Comparison of ENCODE assay signal across 35 cellular contexts in the genomic region with DNA sequence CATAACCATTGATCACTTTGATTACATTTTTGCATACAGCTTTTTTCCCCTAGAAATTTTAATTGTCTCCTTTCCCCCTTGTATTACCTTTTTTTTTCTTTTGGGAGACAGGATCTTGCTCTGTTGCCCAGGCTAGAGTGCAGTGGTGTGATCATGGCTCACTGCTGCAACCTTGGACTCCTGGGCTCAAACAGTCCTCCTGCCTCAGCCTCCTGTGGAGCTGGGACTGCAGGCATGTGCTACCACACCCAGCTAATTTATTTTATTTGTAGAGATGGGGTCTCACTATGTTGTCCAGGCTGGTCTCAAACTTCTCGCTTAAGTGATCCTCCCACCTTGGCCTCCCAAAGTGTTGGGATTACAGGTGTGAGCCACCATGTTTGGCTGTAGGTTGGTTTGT.
"Had no signal": no experiment of that assay in that cellular context is flagged by ENCODE, and none has a peak within 500 bp of the region (broad histone marks: within the 10 kb centered on the region; RNA-seq: fewer than 3 reads in every experiment).

No MANE protein-coding gene starts in this region.

- H3K36me3 ChIP-seq: breast epithelium, cardiac muscle cell, colonic mucosa, gastrocnemius medialis, heart left ventricle had no signal

- H3K27me3 Mint-ChIP-seq: activated CD4-positive, alpha-beta memory T cell treated with anti-CD3 and anti-CD28 coated beads for 36 hours; activated CD4-positive, alpha-beta T cell treated with anti-CD3 and anti-CD28 coated beads for 36 hours; activated CD4-positive, alpha-beta T cell treated with anti-CD3 and anti-CD28 coated beads, Interleukin-2, amount 10 ng/mL, durations not matched to agents 24 days and 14 days; activated CD8-positive, alpha-beta memory T cell treated with anti-CD3 and anti-CD28 coated beads, Interleukin-2, amount 10 ng/mL, durations not matched to agents 7 days and 5 days; activated naive CD4-positive, alpha-beta T cell treated with anti-CD3 and anti-CD28 coated beads, Interleukin-2, amount 10 ng/mL, durations not matched to agents 7 days and 5 days; activated naive CD8-positive, alpha-beta T cell treated with anti-CD3 and anti-CD28 coated beads, Interleukin-2, amount 10 ng/mL, durations not matched to agents 7 days and 5 days; brain; effector memory CD8-positive, alpha-beta T cell had no signal

- ATAC-seq: activated CD4-positive, alpha-beta T cell treated with anti-CD3 and anti-CD28 coated beads for 36 hours; activated CD8-positive, alpha-beta memory T cell treated with anti-CD3 and anti-CD28 coated beads, Interleukin-2, amount 10 ng/mL, durations not matched to agents 7 days and 5 days; activated CD8-positive, alpha-beta T cell treated with anti-CD3 and anti-CD28 coated beads, Interleukin-2, amount 10 ng/mL, durations not matched to agents 7 days and 5 days; activated naive CD4-positive, alpha-beta T cell treated with anti-CD3 and anti-CD28 coated beads, Interleukin-2, amount 50 U/mL, for 72 hours; effector memory CD8-positive, alpha-beta T cell; foreskin keratinocyte; gastrocnemius medialis; heart left ventricle had no signal

- H3K4me1 ChIP-seq: breast epithelium, colonic mucosa had no signal

- H3K27ac Mint-ChIP-seq: activated CD4-positive, alpha-beta memory T cell treated with anti-CD3 and anti-CD28 coated beads for 36 hours; activated CD4-positive, alpha-beta T cell treated with anti-CD3 and anti-CD28 coated beads, Interleukin-2, amount 10 ng/mL, durations not matched to agents 24 days and 14 days; activated CD8-positive, alpha-beta memory T cell treated with anti-CD3 and anti-CD28 coated beads, Interleukin-2, amount 10 ng/mL, durations not matched to agents 7 days and 5 days; activated CD8-positive, alpha-beta T cell treated with anti-CD3 and anti-CD28 coated beads, Interleukin-2, amount 10 ng/mL, durations not matched to agents 7 days and 5 days; activated naive CD8-positive, alpha-beta T cell treated with anti-CD3 and anti-CD28 coated beads, Interleukin-2, amount 10 ng/mL, durations not matched to agents 7 days and 5 days; activated T-helper 1 cell treated with anti-CD3 and anti-CD28 coated beads, Interleukin-12 subunit alpha, Interleukin-12 subunit beta, Interleukin-2, Interleukin-4 antibody, amounts not matched to agents 30 ng/mL and 10 ng/mL and 1 ng/mL, durations not matched to agents 14 hours and 24 hours and 36 hours; activated T-helper 2 cell treated with anti-CD3 and anti-CD28 coated beads, Interferon-gamma antibody, Interleukin-2, Interleukin-4, amounts not matched to agents 10 μg/mL and 5 μg/mL and 100 μg/mL, durations not matched to agents 14 hours and 24 hours and 36 hours; T-helper 1 cell treated with Interleukin-12 subunit alpha and Interleukin-12 subunit beta and Interleukin-4 antibody, amounts not matched to agents 30 μg/mL and 1 μg/mL, for 36 hours; T-helper 2 cell treated with Interferon-gamma antibody and Interleukin-4, amounts not matched to agents 5 μg/mL and 100 μg/mL, for 36 hours had no signal

- H3K9me3 ChIP-seq: ascending aorta, breast epithelium, colonic mucosa, esophagus muscularis mucosa, gastrocnemius medialis, heart left ventricle had no signal

- H3K27me3 ChIP-seq: ascending aorta, breast epithelium, cardiac muscle cell, colonic mucosa, esophagus muscularis mucosa, foreskin keratinocyte, gastrocnemius medialis, heart left ventricle had no signal

- DNase-seq: activated CD4-positive, alpha-beta memory T cell treated with anti-CD3 and anti-CD28 coated beads for 36 hours; activated CD4-positive, alpha-beta T cell treated with anti-CD3 and anti-CD28 coated beads for 36 hours; activated CD4-positive, alpha-beta T cell treated with anti-CD3 and anti-CD28 coated beads, Interleukin-2, amount 10 ng/mL, durations not matched to agents 24 days and 14 days; activated CD4-positive, CD25-positive, alpha-beta regulatory T cell; activated CD4-positive, CD25-positive, alpha-beta regulatory T cell treated with anti-CD3 and anti-CD28 coated beads, Interleukin-2, amount 50 U/mL, for 72 hours; activated CD8-positive, alpha-beta memory T cell treated with anti-CD3 and anti-CD28 coated beads, Interleukin-2, amount 10 ng/mL, durations not matched to agents 7 days and 5 days; activated CD8-positive, alpha-beta memory T cell treated with anti-CD3 and anti-CD28 coated beads, Interleukin-2, amount 50 U/mL, for 4 hours; activated CD8-positive, alpha-beta T cell treated with anti-CD3 and anti-CD28 coated beads, Interleukin-2, amount 10 ng/mL, durations not matched to agents 7 days and 5 days; activated gamma-delta T cell; activated naive CD4-positive, alpha-beta T cell; activated naive CD4-positive, alpha-beta T cell treated with anti-CD3 and anti-CD28 coated beads, Interleukin-2, amount 10 ng/mL, durations not matched to agents 7 days and 5 days; activated naive CD8-positive, alpha-beta T cell treated with anti-CD3 and anti-CD28 coated beads, Interleukin-2, amount 10 ng/mL, durations not matched to agents 7 days and 5 days; activated T-cell treated with anti-CD3 and anti-CD28 coated beads, Interleukin-2, amount 50 U/mL, for 1 hour; activated T-cell treated with anti-CD3 and anti-CD28 coated beads, Interleukin-2, amount 50 U/mL, for 48 hours; central memory CD4-positive, alpha-beta T cell; cerebellar nuclear complex; colonic mucosa; effector memory CD8-positive, alpha-beta T cell; erythroblast; foreskin keratinocyte; gastrocnemius medialis; glutamatergic neuron; heart left ventricle; T1000; WERI-Rb-1 had no signal

- H3K4me3 Mint-ChIP-seq: activated CD4-positive, alpha-beta memory T cell treated with anti-CD3 and anti-CD28 coated beads for 36 hours; activated CD4-positive, alpha-beta T cell treated with anti-CD3 and anti-CD28 coated beads for 36 hours; activated CD4-positive, alpha-beta T cell treated with anti-CD3 and anti-CD28 coated beads, Interleukin-2, amount 10 ng/mL, durations not matched to agents 24 days and 14 days; activated CD8-positive, alpha-beta memory T cell treated with anti-CD3 and anti-CD28 coated beads, Interleukin-2, amount 10 ng/mL, durations not matched to agents 7 days and 5 days; activated CD8-positive, alpha-beta T cell treated with anti-CD3 and anti-CD28 coated beads, Interleukin-2, amount 10 ng/mL, durations not matched to agents 7 days and 5 days; activated naive CD4-positive, alpha-beta T cell treated with anti-CD3 and anti-CD28 coated beads, Interleukin-2, amount 10 ng/mL, durations not matched to agents 7 days and 5 days; activated naive CD8-positive, alpha-beta T cell treated with anti-CD3 and anti-CD28 coated beads, Interleukin-2, amount 10 ng/mL, durations not matched to agents 7 days and 5 days; activated T-helper 1 cell treated with anti-CD3 and anti-CD28 coated beads, Interleukin-12 subunit alpha, Interleukin-12 subunit beta, Interleukin-2, Interleukin-4 antibody, amounts not matched to agents 30 ng/mL and 10 ng/mL and 1 ng/mL, durations not matched to agents 14 hours and 24 hours and 36 hours; brain; T-helper 1 cell treated with Interleukin-12 subunit alpha and Interleukin-12 subunit beta and Interleukin-4 antibody, amounts not matched to agents 30 μg/mL and 1 μg/mL, for 36 hours; T-helper 2 cell treated with Interferon-gamma antibody and Interleukin-4, amounts not matched to agents 5 μg/mL and 100 μg/mL, for 36 hours had no signal

- H3K9me3 Mint-ChIP-seq: activated CD4-positive, alpha-beta memory T cell treated with anti-CD3 and anti-CD28 coated beads for 36 hours; activated CD4-positive, alpha-beta T cell treated with anti-CD3 and anti-CD28 coated beads, Interleukin-2, amount 10 ng/mL, durations not matched to agents 24 days and 14 days; activated naive CD4-positive, alpha-beta T cell treated with anti-CD3 and anti-CD28 coated beads, Interleukin-2, amount 10 ng/mL, durations not matched to agents 7 days and 5 days; activated naive CD4-positive, alpha-beta T cell treated with anti-CD3 and anti-CD28 coated beads, Interleukin-2, amount 50 U/mL, for 72 hours; activated naive CD8-positive, alpha-beta T cell treated with anti-CD3 and anti-CD28 coated beads, Interleukin-2, amount 10 ng/mL, durations not matched to agents 7 days and 5 days; activated T-helper 1 cell treated with anti-CD3 and anti-CD28 coated beads, Interleukin-12 subunit alpha, Interleukin-12 subunit beta, Interleukin-2, Interleukin-4 antibody, amounts not matched to agents 30 ng/mL and 10 ng/mL and 1 ng/mL, durations not matched to agents 14 hours and 24 hours and 36 hours; activated T-helper 2 cell treated with anti-CD3 and anti-CD28 coated beads, Interferon-gamma antibody, Interleukin-2, Interleukin-4, amounts not matched to agents 10 μg/mL and 5 μg/mL and 100 μg/mL, durations not matched to agents 14 hours and 24 hours and 36 hours; effector memory CD8-positive, alpha-beta T cell; T-helper 1 cell treated with Interleukin-12 subunit alpha and Interleukin-12 subunit beta and Interleukin-4 antibody, amounts not matched to agents 30 μg/mL and 1 μg/mL, for 36 hours; T-helper 2 cell treated with Interferon-gamma antibody and Interleukin-4, amounts not matched to agents 5 μg/mL and 100 μg/mL, for 36 hours had no signal

- H3K4me3 ChIP-seq: ascending aorta, breast epithelium, cardiac muscle cell, colonic mucosa, esophagus muscularis mucosa, gastrocnemius medialis, heart left ventricle had no signal

- H3K27ac ChIP-seq: ascending aorta, breast epithelium, cardiac muscle cell, colonic mucosa, esophagus muscularis mucosa, foreskin keratinocyte, gastrocnemius medialis, heart left ventricle, WERI-Rb-1 had no signal
